Comparison of ENCODE assay signal across 39 cellular contexts in the genomic region with DNA sequence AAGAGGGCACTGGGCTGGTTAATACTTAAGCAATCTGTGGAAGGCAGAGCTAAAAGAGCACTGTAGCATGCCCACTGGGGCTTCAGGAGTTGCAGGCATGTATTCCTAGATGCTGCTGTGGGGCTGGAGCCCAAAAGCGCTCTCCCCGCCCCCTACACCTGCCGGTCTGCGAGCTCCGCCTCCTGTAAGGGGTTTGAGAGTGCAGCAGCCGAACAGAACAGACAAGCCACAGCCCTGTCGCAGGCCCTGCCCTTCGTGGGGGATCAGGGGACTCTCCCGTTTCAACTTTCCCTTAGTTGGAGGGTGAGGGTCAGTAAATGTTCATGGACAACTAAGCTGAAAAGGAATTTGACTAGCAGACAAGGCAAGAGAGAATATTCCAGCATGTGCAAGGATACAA.
"Had no signal": no experiment of that assay in that cellular context is flagged by ENCODE, and none has a peak within 500 bp of the region (broad histone marks: within the 10 kb centered on the region; RNA-seq: fewer than 3 reads in every experiment).

No MANE protein-coding gene starts in this region.

- H3K27ac ChIP-seq: ascending aorta, cardiac muscle cell, VCaP had no signal

- H3K27me3 Mint-ChIP-seq: activated CD4-positive, alpha-beta memory T cell treated with anti-CD3 and anti-CD28 coated beads, Interleukin-2, amount 10 ng/mL, durations not matched to agents 7 days and 5 days; activated CD4-positive, alpha-beta T cell treated with anti-CD3 and anti-CD28 coated beads for 36 hours; activated CD4-positive, alpha-beta T cell treated with anti-CD3 and anti-CD28 coated beads, Interleukin-2, amount 10 ng/mL, durations not matched to agents 7 days and 5 days; activated CD8-positive, alpha-beta memory T cell treated with anti-CD3 and anti-CD28 coated beads, Interleukin-2, amount 10 ng/mL, durations not matched to agents 7 days and 5 days; activated naive CD4-positive, alpha-beta T cell treated with anti-CD3 and anti-CD28 coated beads, Interleukin-2, amount 10 ng/mL, durations not matched to agents 7 days and 5 days; activated naive CD4-positive, alpha-beta T cell treated with anti-CD3 and anti-CD28 coated beads, Interleukin-2, amount 50 U/mL, for 24 hours; activated naive CD8-positive, alpha-beta T cell; activated naive CD8-positive, alpha-beta T cell treated with anti-CD3 and anti-CD28 coated beads, Interleukin-2, amount 10 ng/mL, durations not matched to agents 7 days and 5 days; activated naive CD8-positive, alpha-beta T cell treated with anti-CD3 and anti-CD28 coated beads, Interleukin-2, amount 50 U/mL, for 24 hours; activated T-cell treated with anti-CD3 and anti-CD28 coated beads, Interleukin-2, amount 50 U/mL, for 24 hours; brain; central memory CD8-positive, alpha-beta T cell had no signal

- H3K4me3 Mint-ChIP-seq: activated CD4-positive, alpha-beta memory T cell treated with anti-CD3 and anti-CD28 coated beads, Interleukin-2, amount 10 ng/mL, durations not matched to agents 7 days and 5 days; activated CD4-positive, alpha-beta T cell treated with anti-CD3 and anti-CD28 coated beads for 36 hours; activated CD4-positive, alpha-beta T cell treated with anti-CD3 and anti-CD28 coated beads, Interleukin-2, amount 10 ng/mL, durations not matched to agents 7 days and 5 days; activated CD8-positive, alpha-beta memory T cell treated with anti-CD3 and anti-CD28 coated beads, Interleukin-2, amount 10 ng/mL, durations not matched to agents 7 days and 5 days; activated CD8-positive, alpha-beta T cell treated with anti-CD3 and anti-CD28 coated beads, Interleukin-2, amount 10 ng/mL, durations not matched to agents 7 days and 5 days; activated naive CD4-positive, alpha-beta T cell treated with anti-CD3 and anti-CD28 coated beads, Interleukin-2, amount 10 ng/mL, durations not matched to agents 7 days and 5 days; activated naive CD4-positive, alpha-beta T cell treated with anti-CD3 and anti-CD28 coated beads, Interleukin-2, amount 50 U/mL, for 24 hours; activated naive CD8-positive, alpha-beta T cell; activated naive CD8-positive, alpha-beta T cell treated with anti-CD3 and anti-CD28 coated beads, Interleukin-2, amount 10 ng/mL, durations not matched to agents 7 days and 5 days; activated naive CD8-positive, alpha-beta T cell treated with anti-CD3 and anti-CD28 coated beads, Interleukin-2, amount 50 U/mL, for 24 hours; activated T-cell treated with anti-CD3 and anti-CD28 coated beads, Interleukin-2, amount 50 U/mL, for 24 hours; brain; central memory CD8-positive, alpha-beta T cell; T-helper 1 cell treated with Interleukin-12 subunit alpha and Interleukin-12 subunit beta and Interleukin-4 antibody, amounts not matched to agents 30 μg/mL and 1 μg/mL, for 36 hours; T-helper 2 cell treated with Interferon-gamma antibody and Interleukin-4, amounts not matched to agents 5 μg/mL and 100 μg/mL, for 36 hours had no signal

- H3K4me3 ChIP-seq: ascending aorta, cardiac muscle cell had no signal

- DNase-seq: activated CD4-positive, alpha-beta memory T cell treated with anti-CD3 and anti-CD28 coated beads, Interleukin-2, amount 10 ng/mL, durations not matched to agents 7 days and 5 days; activated CD4-positive, alpha-beta T cell treated with anti-CD3 and anti-CD28 coated beads for 1 hour; activated CD4-positive, alpha-beta T cell treated with anti-CD3 and anti-CD28 coated beads for 36 hours; activated CD4-positive, alpha-beta T cell treated with anti-CD3 and anti-CD28 coated beads for 48 hours; activated CD4-positive, alpha-beta T cell treated with anti-CD3 and anti-CD28 coated beads, Interleukin-2, amount 10 ng/mL, durations not matched to agents 7 days and 5 days; activated CD4-positive, alpha-beta T cell treated with anti-CD3 and anti-CD28 coated beads, Interleukin-2, amount 50 U/mL, for 48 hours; activated CD4-positive, CD25-positive, alpha-beta regulatory T cell; activated CD8-positive, alpha-beta memory T cell treated with anti-CD3 and anti-CD28 coated beads for 24 hours; activated CD8-positive, alpha-beta memory T cell treated with anti-CD3 and anti-CD28 coated beads, Interleukin-2, amount 10 ng/mL, durations not matched to agents 7 days and 5 days; activated CD8-positive, alpha-beta memory T cell treated with anti-CD3 and anti-CD28 coated beads, Interleukin-2, amount 50 U/mL, for 48 hours; activated CD8-positive, alpha-beta T cell treated with anti-CD3 and anti-CD28 coated beads, Interleukin-2, amount 10 ng/mL, durations not matched to agents 7 days and 5 days; activated effector memory CD4-positive, alpha-beta T cell treated with Interleukin-2 at 50 U/mL for 16 hours; activated gamma-delta T cell; activated naive CD4-positive, alpha-beta T cell treated with anti-CD3 and anti-CD28 coated beads, Interleukin-2, amount 10 ng/mL, durations not matched to agents 7 days and 5 days; activated naive CD4-positive, alpha-beta T cell treated with Interleukin-2 at 50 U/mL for 16 hours; activated naive CD8-positive, alpha-beta T cell treated with anti-CD3 and anti-CD28 coated beads, Interleukin-2, amount 10 ng/mL, durations not matched to agents 7 days and 5 days; activated naive CD8-positive, alpha-beta T cell treated with anti-CD3 and anti-CD28 coated beads, Interleukin-2, amount 50 U/mL, for 24 hours; activated T-cell treated with anti-CD3 and anti-CD28 coated beads, Interleukin-2, amount 50 U/mL, for 24 hours; activated T-cell treated with anti-CD3 and anti-CD28 coated beads, Interleukin-2, amount 50 U/mL, for 48 hours; amygdala; anterior cingulate cortex; caudate nucleus; cerebellar nuclear complex; T-helper 1 cell; T-helper 2 cell; T-helper 9 cell had no signal

- H3K9me3 Mint-ChIP-seq: activated CD4-positive, alpha-beta memory T cell treated with anti-CD3 and anti-CD28 coated beads, Interleukin-2, amount 10 ng/mL, durations not matched to agents 7 days and 5 days; activated CD4-positive, alpha-beta T cell treated with anti-CD3 and anti-CD28 coated beads, Interleukin-2, amount 10 ng/mL, durations not matched to agents 7 days and 5 days; activated naive CD4-positive, alpha-beta T cell treated with anti-CD3 and anti-CD28 coated beads, Interleukin-2, amount 10 ng/mL, durations not matched to agents 7 days and 5 days; activated naive CD8-positive, alpha-beta T cell treated with anti-CD3 and anti-CD28 coated beads, Interleukin-2, amount 10 ng/mL, durations not matched to agents 7 days and 5 days; activated naive CD8-positive, alpha-beta T cell treated with anti-CD3 and anti-CD28 coated beads, Interleukin-2, amount 50 U/mL, for 24 hours; activated T-helper 2 cell treated with anti-CD3 and anti-CD28 coated beads, Interferon-gamma antibody, Interleukin-2, Interleukin-4, amounts not matched to agents 10 μg/mL and 5 μg/mL and 100 μg/mL, durations not matched to agents 14 hours and 24 hours and 36 hours; central memory CD8-positive, alpha-beta T cell; T-helper 1 cell treated with Interleukin-12 subunit alpha and Interleukin-12 subunit beta and Interleukin-4 antibody, amounts not matched to agents 30 μg/mL and 1 μg/mL, for 36 hours; T-helper 2 cell treated with Interferon-gamma antibody and Interleukin-4, amounts not matched to agents 5 μg/mL and 100 μg/mL, for 36 hours had no signal

- H3K36me3 Mint-ChIP-seq: activated naive CD4-positive, alpha-beta T cell treated with anti-CD3 and anti-CD28 coated beads, Interleukin-2, amount 10 ng/mL, durations not matched to agents 7 days and 5 days had no signal

- ATAC-seq: activated CD4-positive, alpha-beta T cell treated with anti-CD3 and anti-CD28 coated beads for 36 hours; activated CD4-positive, CD25-positive, alpha-beta regulatory T cell treated with anti-CD3 and anti-CD28 coated beads, Interleukin-2, amount 50 U/mL, for 24 hours; activated CD8-positive, alpha-beta memory T cell treated with anti-CD3 and anti-CD28 coated beads, Interleukin-2, amount 10 ng/mL, durations not matched to agents 7 days and 5 days; activated CD8-positive, alpha-beta T cell treated with anti-CD3 and anti-CD28 coated beads, Interleukin-2, amount 10 ng/mL, durations not matched to agents 7 days and 5 days; activated naive CD8-positive, alpha-beta T cell treated with anti-CD3 and anti-CD28 coated beads, Interleukin-2, amount 50 U/mL, for 24 hours had no signal

- H3K4me1 ChIP-seq: ascending aorta had no signal

- H3K36me3 ChIP-seq: cardiac muscle cell had no signal

- H3K4me1 Mint-ChIP-seq: activated CD4-positive, alpha-beta memory T cell treated with anti-CD3 and anti-CD28 coated beads, Interleukin-2, amount 10 ng/mL, durations not matched to agents 7 days and 5 days; activated CD4-positive, alpha-beta T cell treated with anti-CD3 and anti-CD28 coated beads for 36 hours; activated CD4-positive, alpha-beta T cell treated with anti-CD3 and anti-CD28 coated beads, Interleukin-2, amount 10 ng/mL, durations not matched to agents 7 days and 5 days; activated CD8-positive, alpha-beta memory T cell treated with anti-CD3 and anti-CD28 coated beads, Interleukin-2, amount 10 ng/mL, durations not matched to agents 7 days and 5 days; activated naive CD4-positive, alpha-beta T cell treated with anti-CD3 and anti-CD28 coated beads, Interleukin-2, amount 10 ng/mL, durations not matched to agents 7 days and 5 days; activated naive CD4-positive, alpha-beta T cell treated with anti-CD3 and anti-CD28 coated beads, Interleukin-2, amount 50 U/mL, for 24 hours; activated naive CD8-positive, alpha-beta T cell treated with anti-CD3 and anti-CD28 coated beads, Interleukin-2, amount 10 ng/mL, durations not matched to agents 7 days and 5 days; activated naive CD8-positive, alpha-beta T cell treated with anti-CD3 and anti-CD28 coated beads, Interleukin-2, amount 50 U/mL, for 24 hours; brain; central memory CD8-positive, alpha-beta T cell had no signal

- H3K27me3 ChIP-seq: ascending aorta, cardiac muscle cell had no signal

- FAIRE-seq: bronchial epithelial cell, TTC549 had no signal

- H3K27ac Mint-ChIP-seq: activated CD4-positive, alpha-beta memory T cell treated with anti-CD3 and anti-CD28 coated beads, Interleukin-2, amount 10 ng/mL, durations not matched to agents 7 days and 5 days; activated CD4-positive, alpha-beta T cell treated with anti-CD3 and anti-CD28 coated beads for 36 hours; activated CD4-positive, alpha-beta T cell treated with anti-CD3 and anti-CD28 coated beads, Interleukin-2, amount 10 ng/mL, durations not matched to agents 7 days and 5 days; activated CD8-positive, alpha-beta memory T cell treated with anti-CD3 and anti-CD28 coated beads, Interleukin-2, amount 10 ng/mL, durations not matched to agents 7 days and 5 days; activated CD8-positive, alpha-beta T cell treated with anti-CD3 and anti-CD28 coated beads, Interleukin-2, amount 10 ng/mL, durations not matched to agents 7 days and 5 days; activated naive CD4-positive, alpha-beta T cell treated with anti-CD3 and anti-CD28 coated beads, Interleukin-2, amount 10 ng/mL, durations not matched to agents 7 days and 5 days; activated naive CD4-positive, alpha-beta T cell treated with anti-CD3 and anti-CD28 coated beads, Interleukin-2, amount 50 U/mL, for 24 hours; activated naive CD8-positive, alpha-beta T cell; activated naive CD8-positive, alpha-beta T cell treated with anti-CD3 and anti-CD28 coated beads, Interleukin-2, amount 10 ng/mL, durations not matched to agents 7 days and 5 days; activated naive CD8-positive, alpha-beta T cell treated with anti-CD3 and anti-CD28 coated beads, Interleukin-2, amount 50 U/mL, for 24 hours; activated T-cell treated with anti-CD3 and anti-CD28 coated beads, Interleukin-2, amount 50 U/mL, for 24 hours; activated T-helper 2 cell treated with anti-CD3 and anti-CD28 coated beads, Interferon-gamma antibody, Interleukin-2, Interleukin-4, amounts not matched to agents 10 μg/mL and 5 μg/mL and 100 μg/mL, durations not matched to agents 14 hours and 24 hours and 36 hours; brain; T-helper 1 cell treated with Interleukin-12 subunit alpha and Interleukin-12 subunit beta and Interleukin-4 antibody, amounts not matched to agents 30 μg/mL and 1 μg/mL, for 36 hours; T-helper 2 cell treated with Interferon-gamma antibody and Interleukin-4, amounts not matched to agents 5 μg/mL and 100 μg/mL, for 36 hours had no signal
